ENCODE assay signal across 8 cellular contexts in the genomic region with DNA sequence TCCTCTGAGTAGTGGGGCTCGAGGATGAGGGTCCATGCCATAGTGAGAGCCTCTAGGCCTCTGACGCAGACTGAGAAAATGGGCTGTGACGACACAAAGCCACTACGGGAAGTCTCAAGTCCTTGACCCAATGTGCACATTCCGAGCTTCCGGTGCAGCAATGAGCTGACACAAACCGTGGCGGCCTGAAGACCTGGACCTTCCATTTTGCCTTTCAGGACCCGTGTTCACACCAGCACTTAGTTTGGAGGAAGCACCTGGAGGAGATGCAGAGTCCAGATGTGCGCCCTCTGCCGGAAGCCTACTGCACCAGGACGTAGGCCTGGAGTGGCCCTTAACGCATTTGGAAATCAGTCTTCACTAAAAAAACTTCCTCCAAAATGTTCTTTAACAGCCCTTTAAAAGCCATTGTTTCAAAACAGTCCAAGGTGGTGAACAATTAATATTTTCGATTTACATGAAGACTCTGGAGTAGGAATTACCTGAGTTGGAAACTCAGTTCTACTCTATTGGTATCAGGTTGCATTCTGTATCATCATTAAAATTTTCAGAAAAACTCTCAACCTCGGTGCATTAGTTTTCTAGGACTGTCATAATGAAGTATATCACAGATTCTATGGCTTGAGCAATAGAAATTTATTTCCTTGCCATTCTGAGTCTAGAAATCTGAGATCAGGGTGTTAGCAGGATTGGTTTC. TPM values are rescaled to one million over a fixed set of nuclear protein-coding genes. Genes with fewer than 3 reads are reported as not detected.
DNase-seq lines count a peak whose midpoint lies in the region; ATAC-seq lines count a peak whose summit lies in the region.

No MANE protein-coding gene starts in this region.

- DNase-seq in OCI-M1 (lab: John Stamatoyannopoulos, UW), result peak; percentile 78
- peak; percentile 56 for DNase-seq in activated gamma-delta T cell treated with anti-CD3 and anti-CD28 coated beads, Interleukin-2, amount 50 U/mL, for 16 hours (ENCODE audit: low read depth)
- peak; percentile 71 for DNase-seq in left cardiac atrium
- DNase-seq in stimulated activated CD4-positive, alpha-beta T cell treated with anti-CD3 and anti-CD28 coated beads, Interleukin-15, amount 100 ng/mL, for 48 hours (ENCODE audit: low read depth in 2 of 2), result peak; percentile 28 to 52
- DNase-seq in D341Med (ENCODE audit: low spot score), result no peak

- ATAC-seq in GM21619 (IDR thresholded peaks at IDR 0.05; ENCODE audit: unreplicated experiment), result peak; percentile 35
- peak in 1 of 2 donors; percentile 48 for ATAC-seq in left cardiac atrium
- no peak for ATAC-seq in GM21737 (IDR thresholded peaks at IDR 0.05; ENCODE audit: unreplicated experiment)
- no peak for ATAC-seq in HG03039 (IDR thresholded peaks at IDR 0.05; ENCODE audit: unreplicated experiment)

- intact Hi-C loops in left cardiac atrium (cut with DNase I), result no loop called here

RNA-seq across cellular contexts. Expression of gene BMP10, which starts 33.9 kb away (rescaled TPM):
- 10 to 100 TPM in 1 of 2 donors, under 1 TPM in 1; 0.27 to 36.7 TPM for total RNA-seq in left cardiac atrium
